In the genomic region with DNA sequence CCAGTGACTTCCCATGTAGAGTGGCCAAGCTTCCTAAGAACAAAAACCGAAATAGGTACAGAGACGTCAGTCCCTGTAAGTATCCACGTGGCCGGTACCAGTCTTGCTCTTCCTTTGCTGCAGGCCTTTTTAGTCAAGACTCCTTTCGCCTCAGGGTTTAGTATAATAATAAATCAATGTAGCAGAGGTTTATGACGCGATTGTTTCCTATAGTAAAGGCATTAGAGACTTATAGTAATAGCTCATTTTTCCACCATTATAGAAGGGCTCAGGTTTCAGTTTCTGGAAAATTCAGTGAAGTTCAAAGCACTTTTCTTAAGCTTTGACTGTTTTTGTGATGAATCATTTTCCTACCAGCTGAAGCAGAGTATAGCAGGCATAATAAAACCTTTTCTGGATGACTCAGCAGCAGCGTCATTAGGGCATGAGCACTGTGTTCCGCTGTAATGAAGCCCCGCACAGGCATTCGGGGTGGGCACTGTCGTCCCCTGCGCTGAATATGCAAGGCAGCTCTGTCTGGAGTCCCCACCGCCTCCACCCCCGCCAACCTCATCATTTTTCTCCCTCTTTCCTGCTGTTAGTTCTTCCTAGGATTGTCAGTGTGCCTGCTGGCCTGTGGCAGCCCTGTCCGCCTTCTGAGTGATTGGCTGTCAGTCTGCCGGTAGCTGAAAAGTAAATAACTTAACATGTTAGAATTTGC, we compare ENCODE assay signal across 10 cellular contexts. TPM values are rescaled to one million over a fixed set of nuclear protein-coding genes. Genes with fewer than 3 reads are reported as not detected.
DNase-seq lines count a peak whose midpoint lies in the region; ATAC-seq and TF ChIP-seq lines count a peak whose summit lies in the region.
"Had no signal": no experiment of that assay in that cellular context is flagged by ENCODE, and none has a peak within 500 bp of the region (broad histone marks: within the 10 kb centered on the region; RNA-seq: fewer than 3 reads in every experiment).

No MANE protein-coding gene starts in this region.

- no peak overlapping the region for H3K4me3 Mint-ChIP-seq in activated CD8-positive, alpha-beta T cell treated with anti-CD3 and anti-CD28 coated beads, Interleukin-2, amount 10 ng/mL, durations not matched to agents 7 days and 5 days

- TF ChIP-seq CTCF in fibroblast of lung (conservative IDR thresholded peaks at IDR 0.05 in 1 of 2, IDR thresholded peaks at IDR 0.05 in 1 of 2; ENCODE audit: low read depth in 1 of 2, low read length in 2 of 2) (no peak), thyroid gland (IDR thresholded peaks at IDR 0.05) (no peak)

- H4K20me1 ChIP-seq in fibroblast of lung (ENCODE audit: control insufficient read depth, extremely low read depth, insufficient read depth, low read length), result no peaks in the 10 kb centered on the region

- TF ChIP-seq POLR2A in thyroid gland (IDR thresholded peaks at IDR 0.05), result no peak

- peaks cover 39% of the 10 kb centered on the region for H3K79me2 ChIP-seq in fibroblast of lung (ENCODE audit: control insufficient read depth, insufficient read depth, low read length)

- no peaks in the 10 kb centered on the region for H3K9me3 Mint-ChIP-seq in activated CD8-positive, alpha-beta T cell treated with anti-CD3 and anti-CD28 coated beads, Interleukin-2, amount 10 ng/mL, durations not matched to agents 7 days and 5 days (ENCODE audit: insufficient read depth)

- H3K36me3 ChIP-seq in fibroblast of lung (ENCODE audit: control insufficient read depth, insufficient read depth, low read length) (peaks cover 8% of the 10 kb centered on the region), thyroid gland (no peaks in the 10 kb centered on the region)

- POLR2A ChIA-PET in activated CD8-positive, alpha-beta T cell treated with anti-CD3 and anti-CD28 coated beads, Interleukin-2, amount 10 ng/mL, durations not matched to agents 7 days and 5 days (lab: Charles Lee), result interaction anchor here (0.8 to 1.4 kb wide), 3 partner anchors 26 to 47 kb away, joined by 3 read pairs; no protein-coding TSS in a partner anchor

- peak; percentile 49 for ATAC-seq in activated CD8-positive, alpha-beta T cell treated with anti-CD3 and anti-CD28 coated beads, Interleukin-2, amount 10 ng/mL, durations not matched to agents 7 days and 5 days
- no peak for ATAC-seq in GM18517 (IDR thresholded peaks at IDR 0.05; ENCODE audit: unreplicated experiment)

- H3K27ac Mint-ChIP-seq in activated CD8-positive, alpha-beta T cell treated with anti-CD3 and anti-CD28 coated beads, Interleukin-2, amount 10 ng/mL, durations not matched to agents 7 days and 5 days, result no peak overlapping the region

- DNase-seq in NCI-H510A treated with DMSO at 0.1 percent for 48 hours (lab: John Stamatoyannopoulos, UW), result peak; percentile 89
- DNase-seq in NCI-H510A (lab: John Stamatoyannopoulos, UW), result no peak
- DNase-seq in activated CD8-positive, alpha-beta T cell treated with anti-CD3 and anti-CD28 coated beads, Interleukin-2, amount 10 ng/mL, durations not matched to agents 7 days and 5 days, result no peak
- peak; percentile 96 to 99 for DNase-seq in fibroblast of lung (ENCODE audit: low read depth in 2 of 2)
- no peak for DNase-seq in thyroid gland
- DNase-seq in cerebellar cortex (ENCODE audit: low spot score), result no peak

- WGBS in thyroid gland, 2 donors, result 91 to 92% methylated on average over 17 of the region's 17 CpGs

- H3K36me3 Mint-ChIP-seq in activated CD8-positive, alpha-beta T cell treated with anti-CD3 and anti-CD28 coated beads, Interleukin-2, amount 10 ng/mL, durations not matched to agents 7 days and 5 days (ENCODE audit: low read depth), result peaks cover 60% of the 10 kb centered on the region

- no peaks in the 10 kb centered on the region for H3K27me3 Mint-ChIP-seq in activated CD8-positive, alpha-beta T cell treated with anti-CD3 and anti-CD28 coated beads, Interleukin-2, amount 10 ng/mL, durations not matched to agents 7 days and 5 days (ENCODE audit: low read depth)

- H3K4me2 ChIP-seq in fibroblast of lung (ENCODE audit: extremely low read depth, insufficient read depth, low read length), result no peak overlapping the region
- H3K4me2 ChIP-seq: BLaER1 had no signal

- intact Hi-C loops in thyroid gland (cut with DNase I), result no loop called here

- H3K27ac ChIP-seq in fibroblast of lung (ENCODE audit: insufficient read depth, low read length) (peak overlapping the region; percentile 81), skin epidermis (peak overlapping the region in 14 of 21 experiments; percentile 26 to 84 (median 54)), thyroid gland (no peak overlapping the region)
- H3K27ac ChIP-seq: BLaER1, cardiac muscle cell had no signal

- H3K9ac ChIP-seq in fibroblast of lung (ENCODE audit: insufficient read depth, low read length), result peak overlapping the region; percentile 16
- H3K9ac ChIP-seq: BLaER1 had no signal

- no peak overlapping the region for H3K4me3 ChIP-seq in fibroblast of lung (replicated peaks in 1 of 4; ENCODE audit: control extremely low read depth in 1 of 4, insufficient read depth in 1 of 4, low read depth in 3 of 4, low read length in 4 of 4)
- H3K4me3 ChIP-seq in skin epidermis, result no peak overlapping the region
- H3K4me3 ChIP-seq in thyroid gland (replicated peaks in 1 of 3), result no peak overlapping the region
- H3K4me3 ChIP-seq: BLaER1, cardiac muscle cell had no signal

- no peak overlapping the region for H2AFZ ChIP-seq in fibroblast of lung (ENCODE audit: low read length)

- H3K9me3 ChIP-seq in fibroblast of lung (ENCODE audit: control insufficient read depth, insufficient read depth, low read depth, low read length), result no peaks in the 10 kb centered on the region
- no peaks in the 10 kb centered on the region for H3K9me3 ChIP-seq in thyroid gland
- H3K9me3 ChIP-seq: BLaER1 had no signal

- CTCF ChIA-PET in activated CD8-positive, alpha-beta T cell treated with anti-CD3 and anti-CD28 coated beads, Interleukin-2, amount 10 ng/mL, durations not matched to agents 7 days and 5 days (lab: Charles Lee), result interaction anchor here (0.7 to 2.2 kb wide), 7 partner anchors 9 to 83 kb away, joined by 3 to 7 read pairs (median 4); no protein-coding TSS in a partner anchor

- H3K4me1 ChIP-seq in fibroblast of lung (ENCODE audit: control insufficient read depth, extremely low read depth, insufficient read depth, low read length) (peaks cover 23% of the 10 kb centered on the region), thyroid gland (peaks cover 4 to 36% of the 10 kb centered on the region in 2 donors)
- H3K4me1 ChIP-seq: BLaER1 had no signal

- H3K27me3 ChIP-seq in fibroblast of lung (ENCODE audit: control insufficient read depth, insufficient read depth, low read length), result no peaks in the 10 kb centered on the region
- no peaks in the 10 kb centered on the region for H3K27me3 ChIP-seq in thyroid gland
- H3K27me3 ChIP-seq: BLaER1, cardiac muscle cell had no signal

- peaks cover 30% of the 10 kb centered on the region for H3K4me1 Mint-ChIP-seq in activated CD8-positive, alpha-beta T cell treated with anti-CD3 and anti-CD28 coated beads, Interleukin-2, amount 10 ng/mL, durations not matched to agents 7 days and 5 days (ENCODE audit: low read depth)

RNA-seq across cellular contexts. Expression of a gene that starts 51.3 kb away (rescaled TPM):
- total RNA-seq in activated CD8-positive, alpha-beta T cell treated with anti-CD3 and anti-CD28 coated beads, Interleukin-2, amount 10 ng/mL, durations not matched to agents 7 days and 5 days, result 10 to 100 TPM; 59.7 to 62.5 TPM
- total RNA-seq in fibroblast of lung (12.8 and 20.0 TPM in 2 replicates), thyroid gland (10 to 100 TPM; 20.5 to 28.8 (median 24.9) TPM)
- polyA plus RNA-seq in fibroblast of lung, result 28.5 and 28.7 TPM in 2 replicates
- polyA plus RNA-seq in fibroblast of lung (2012), result 27.4 and 27.5 TPM in 2 replicates
- 37.8 and 39.8 TPM in 2 replicates for polyA minus RNA-seq in fibroblast of lung (ENCODE audit: low replicate concordance)

Comparison
In these comparisons a context has a peak if more than half of its experiments do, and no peak if none do; other contexts are left out.
1. DNase-seq: peak in NCI-H510A treated with DMSO at 0.1 percent for 48 hours (single experiment) and fibroblast of lung (2 of 2); none in NCI-H510A (single experiment), activated CD8-positive, alpha-beta T cell treated with anti-CD3 and anti-CD28 coated beads, Interleukin-2, amount 10 ng/mL, durations not matched to agents 7 days and 5 days (single experiment), thyroid gland (0 of 2) and cerebellar cortex (single experiment).
2. H3K27ac ChIP-seq: peak in fibroblast of lung (single experiment) and skin epidermis (14 of 21); none in thyroid gland (0 of 3).